ENCODE assay signal across 9 cellular contexts in the genomic region with DNA sequence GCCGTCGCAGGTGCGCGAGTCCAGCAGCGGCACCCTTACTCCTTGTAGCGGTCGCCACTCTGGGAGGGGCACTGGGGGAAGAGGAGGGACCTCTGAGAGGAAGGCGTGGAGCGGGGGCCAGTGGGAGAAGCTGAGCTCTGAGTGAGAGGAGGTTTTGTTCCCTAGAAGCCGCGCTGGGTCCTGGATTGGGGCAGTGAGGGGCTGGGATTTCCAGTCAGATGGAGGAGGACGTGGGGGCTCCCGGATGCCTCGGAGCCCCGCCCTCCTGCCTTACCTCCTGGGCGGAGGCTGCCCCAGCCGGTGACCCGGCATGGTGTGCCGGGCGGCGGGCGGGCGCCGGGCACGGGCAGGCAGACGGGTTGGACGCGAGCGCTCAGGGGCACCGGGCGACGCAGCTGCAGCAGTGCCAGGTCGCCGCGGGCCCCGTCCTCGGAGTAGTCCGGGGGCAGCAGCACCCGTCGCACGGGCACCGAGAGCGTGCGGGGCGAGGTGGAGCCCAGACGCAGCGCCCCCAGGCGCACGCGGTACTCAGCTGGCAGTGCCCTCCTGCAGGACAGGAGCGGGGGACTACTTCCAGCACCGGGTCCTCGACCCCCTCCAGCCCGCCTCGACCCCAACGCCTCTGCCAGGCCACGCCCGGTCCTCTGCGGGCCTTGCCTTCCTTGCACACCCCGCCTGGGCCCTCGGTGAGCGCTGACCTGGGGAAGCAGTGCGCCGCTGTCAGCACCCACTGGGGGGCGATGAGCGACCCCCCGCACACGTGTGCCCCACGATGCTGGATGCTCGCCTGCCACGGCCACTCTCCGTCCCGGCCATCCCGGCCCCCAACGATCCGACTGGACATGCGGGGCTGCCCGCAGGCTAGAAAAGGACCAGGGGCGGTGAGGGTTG. TPM values are rescaled to one million over a fixed set of nuclear protein-coding genes. Genes with fewer than 3 reads are reported as not detected.
A peak's percentile ranks its signal among the peaks of the same experiment; 100 is the strongest.
DNase-seq lines count a peak whose midpoint lies in the region; ATAC-seq lines count a peak whose summit lies in the region.
"Had no signal": no experiment of that assay in that cellular context is flagged by ENCODE, and none has a peak within 500 bp of the region (broad histone marks: within the 10 kb centered on the region; RNA-seq: fewer than 3 reads in every experiment).

No MANE protein-coding gene starts in this region.

- no peaks in the 10 kb centered on the region for H3K36me3 ChIP-seq in subcutaneous abdominal adipose tissue (ENCODE audit: control insufficient read depth in 5 of 5, insufficient read depth in 5 of 5, low read length in 5 of 5)

- no peaks in the 10 kb centered on the region for H3K9me3 ChIP-seq in subcutaneous abdominal adipose tissue (ENCODE audit: control insufficient read depth in 5 of 5, low read length in 5 of 5)

- no peak overlapping the region for H3K27ac ChIP-seq in subcutaneous abdominal adipose tissue (ENCODE audit: low read depth, low read length)
- H3K27ac ChIP-seq: KMS-11 had no signal

- intact Hi-C loops in left colon (cut with DNase I, micrococcal nuclease): no loop called here

- peaks cover 34 to 60% (median 55%) of the 10 kb centered on the region in 5 donors for H3K27me3 ChIP-seq in subcutaneous abdominal adipose tissue (ENCODE audit: control insufficient read depth in 5 of 5, insufficient read depth in 4 of 5, low read length in 5 of 5)

- H3K4me1 ChIP-seq in subcutaneous abdominal adipose tissue (ENCODE audit: control insufficient read depth in 5 of 5, insufficient read depth in 5 of 5, low read length in 5 of 5): peaks cover 0 to 10% (median 8%) of the 10 kb centered on the region in 5 donors

- ATAC-seq in left colon (peak; percentile 65), HG03354 (IDR thresholded peaks at IDR 0.05; ENCODE audit: poor library complexity, severe bottlenecking, unreplicated experiment) (no peak), GM18502 (IDR thresholded peaks at IDR 0.05; ENCODE audit: poor library complexity, unreplicated experiment) (no peak)

- H3K4me3 ChIP-seq in subcutaneous abdominal adipose tissue (ENCODE audit: low read depth in 1 of 5, low read length in 5 of 5): peak overlapping the region in 3 of 5 donors; percentile 40 to 48 (median 41)

- peak; percentile 28 for DNase-seq in NCI-H2107 treated with DMSO at 0.1 percent for 48 hours (lab: John Stamatoyannopoulos, UW; ENCODE audit: unreplicated experiment)
- no peak for DNase-seq in NCI-H2107 (lab: John Stamatoyannopoulos, UW)
- peak; percentile 19 for DNase-seq in activated effector memory CD4-positive, alpha-beta T cell treated with Interleukin-2 at 50 U/mL for 16 hours
- peak; percentile 33 to 59 for DNase-seq in left colon
- DNase-seq in SKM-1 treated with dmso at 0.1 percent for 144 hours (lab: John Stamatoyannopoulos, UW; ENCODE audit: unreplicated experiment): no peak

- peak overlapping the region in 1 of 5 donors; percentile 28 for H3K9ac ChIP-seq in subcutaneous abdominal adipose tissue (ENCODE audit: low read length in 5 of 5)
- H3K9ac ChIP-seq: KMS-11 had no signal

RNA-seq across cellular contexts. Expression of a gene that starts 2.0 kb away (rescaled TPM):
- not detected for total RNA-seq in left colon

RNA-seq across cellular contexts. Expression of a gene that starts 8.3 kb away (rescaled TPM):
- 100 to 1,000 TPM; 209 to 336 TPM for total RNA-seq in left colon

RNA-seq across cellular contexts. Expression of a gene that starts 12.9 kb away (rescaled TPM):
- not detected for total RNA-seq in left colon

RNA-seq across cellular contexts. Expression of a gene that starts 31.7 kb away (rescaled TPM):
- 1 to 10 TPM; 1.7 to 6.4 TPM for total RNA-seq in left colon

RNA-seq across cellular contexts. Expression of a gene that starts 32.9 kb away (rescaled TPM):
- total RNA-seq in left colon: 100 to 1,000 TPM; 476 to 593 TPM

Comparison
In these comparisons a context has a peak if more than half of its experiments do, and no peak if none do; other contexts are left out.
1. DNase-seq: peak in NCI-H2107 treated with DMSO at 0.1 percent for 48 hours (single experiment), activated effector memory CD4-positive, alpha-beta T cell treated with Interleukin-2 at 50 U/mL for 16 hours (single experiment) and left colon (2 of 2); none in NCI-H2107 (single experiment) and SKM-1 treated with dmso at 0.1 percent for 144 hours (single experiment).